27 cellular contexts compared by ENCODE assay signal in the genomic region with DNA sequence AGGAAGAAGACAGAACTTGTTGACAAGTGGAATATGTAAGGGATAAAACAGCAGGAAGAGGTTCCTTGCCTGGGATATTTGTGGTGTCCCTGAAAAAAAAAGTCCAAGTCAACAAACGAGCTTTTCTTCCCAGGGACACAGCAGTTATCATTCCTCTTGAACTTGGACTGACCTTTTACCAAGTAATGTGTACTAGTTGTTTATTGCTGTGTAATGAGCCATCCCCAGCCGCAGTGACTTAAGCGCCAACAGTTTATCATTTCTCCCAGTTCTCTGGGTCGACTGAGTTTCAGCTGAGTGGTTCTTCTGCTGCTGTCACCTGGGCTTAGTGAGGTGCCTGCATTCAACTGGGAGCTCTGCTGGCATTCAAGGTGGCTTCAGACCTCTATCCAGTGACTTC. TPM values are rescaled to one million over a fixed set of nuclear protein-coding genes. Genes with fewer than 3 reads are reported as not detected.
A peak's percentile ranks its signal among the peaks of the same experiment; 100 is the strongest.
DNase-seq lines count a peak whose midpoint lies in the region; ATAC-seq, FAIRE-seq and TF ChIP-seq lines count a peak whose summit lies in the region.
"Had no signal": no experiment of that assay in that cellular context is flagged by ENCODE, and none has a peak within 500 bp of the region (broad histone marks: within the 10 kb centered on the region; RNA-seq: fewer than 3 reads in every experiment).

No MANE protein-coding gene starts in this region.

- in situ Hi-C loops in HepG2 (cut with HindIII; ENCODE audit: extremely low pct_ligation_motif_present, low pct_unique_long_range_greater_than_20kb): no loop called here

- POLR2A ChIA-PET in HepG2 (lab: Yijun Ruan, JAX): no interaction called here
- POLR2A ChIA-PET in A673 (lab: Charles Lee; ENCODE audit: low non-redundant PET): no interaction called here

- no peaks in the 10 kb centered on the region for H3K79me2 ChIP-seq in HepG2 (ENCODE audit: insufficient read depth, low read length)

- H3K9ac ChIP-seq in HepG2 (ENCODE audit: insufficient read depth, low read depth, low read length): no peak overlapping the region

- CTCF ChIA-PET in HepG2 (lab: Yijun Ruan, JAX; ENCODE audit: low intra/inter-chr PET ratio, low total read pairs) (no interaction called here), A673 (lab: Charles Lee) (no interaction called here)

- TF ChIP-seq RAD21 in HepG2 (CRISPR knock-in tag; IDR thresholded peaks at IDR 0.05): no peak

- no peaks in the 10 kb centered on the region for H4K20me1 ChIP-seq in HepG2 (ENCODE audit: insufficient read depth, low read length)

- no peak overlapping the region for H3K27ac ChIP-seq in HepG2 (ENCODE audit: extremely low read length, insufficient read depth, low read length)
- no peak overlapping the region for H3K27ac ChIP-seq in A673 (ENCODE audit: low read depth, low read length, poor library complexity, severe bottlenecking)
- H3K27ac ChIP-seq: heart left ventricle, right lobe of liver, thoracic aorta had no signal

- no peak overlapping the region for H3K4me2 ChIP-seq in HepG2 (ENCODE audit: low read depth, low read length)

- ATAC-seq in HepG2: no peak
- ATAC-seq: esophagus mucosa; SK-N-SH treated with all-trans-retinoic acid at 6 μM for 48 hours; stimulated activated memory B cell treated with anti-CD40 and anti-IgM and Interleukin-4, amounts not matched to agents 10 μg/mL and 1 μg/mL and 100 μg/mL, for 72 hours; WTC11 had no signal

- H3K36me3 ChIP-seq in HepG2 (replicated peaks in 1 of 2; ENCODE audit: control insufficient read depth in 1 of 2, insufficient read depth in 2 of 2, low read length in 2 of 2): no peaks in the 10 kb centered on the region
- no peaks in the 10 kb centered on the region for H3K36me3 ChIP-seq in A673 (ENCODE audit: insufficient read depth, low read length, poor library complexity, severe bottlenecking)
- H3K36me3 ChIP-seq: right lobe of liver had no signal

- intact Hi-C loops in HepG2 (cut with micrococcal nuclease; ENCODE audit: unreplicated experiment) (no loop called here), A673 (cut with micrococcal nuclease; ENCODE audit: unreplicated experiment) (no loop called here)

- TF ChIP-seq CTCF in fibroblast of mammary gland (conservative IDR thresholded peaks at IDR 0.05; ENCODE audit: control insufficient read depth, insufficient read depth, low read depth, low read length) (no peak), HepG2 (CRISPR knock-in tag; IDR thresholded peaks at IDR 0.05) (no peak), A673 (conservative IDR thresholded peaks at IDR 0.05; ENCODE audit: low read depth, low read length) (no peak)

- no peaks in the 10 kb centered on the region for H3K27me3 ChIP-seq in HepG2 (ENCODE audit: control insufficient read depth in 1 of 2, insufficient read depth in 2 of 2, low read length in 2 of 2)
- H3K27me3 ChIP-seq in A673 (replicated peaks; ENCODE audit: insufficient read depth, low read depth, low read length, poor library complexity): no peaks in the 10 kb centered on the region
- H3K27me3 ChIP-seq: heart left ventricle, right lobe of liver had no signal

- WGBS in HepG2 (ENCODE audit: low lambda C conversion rate): 71% methylated on average over 4 of the region's 4 CpGs

- TF ChIP-seq EP300 in HepG2 (IDR thresholded peaks at IDR 0.05; ENCODE audit: low read depth in 2 of 2, low read length in 2 of 2) (no peak), HepG2 (CRISPR knock-in tag; IDR thresholded peaks at IDR 0.05; ENCODE audit: borderline replicate concordance) (no peak)

- FAIRE-seq in HepG2 (lab: Jason Lieb, UNC): no peak
- FAIRE-seq: GM12891, H54 had no signal

- H3K4me3 ChIP-seq in fibroblast of mammary gland (ENCODE audit: control insufficient read depth, low read depth, low read length): no peak overlapping the region
- H3K4me3 ChIP-seq in HepG2 (replicated peaks in 1 of 3; ENCODE audit: insufficient read depth in 1 of 3, low read depth in 2 of 3, low read length in 3 of 3): no peak overlapping the region
- no peak overlapping the region for H3K4me3 ChIP-seq in A673 (ENCODE audit: low read depth, low read length, poor library complexity, severe bottlenecking)
- H3K4me3 ChIP-seq: heart left ventricle, right lobe of liver, thoracic aorta had no signal

- TF ChIP-seq POLR2A in HepG2 (IDR thresholded peaks at IDR 0.05; ENCODE audit: insufficient read depth in 1 of 2, low read depth in 2 of 2, low read length in 2 of 2): no peak

- no peak overlapping the region for H2AFZ ChIP-seq in HepG2 (ENCODE audit: low read length)

- H3K4me1 ChIP-seq in HepG2 (ENCODE audit: insufficient read depth, low read length) (peaks cover 27% of the 10 kb centered on the region), A673 (ENCODE audit: insufficient read depth, low read length, poor library complexity, severe bottlenecking) (peaks cover 11% of the 10 kb centered on the region)
- H3K4me1 ChIP-seq: right lobe of liver had no signal

- peak; percentile 4 for DNase-seq in A172 (ENCODE audit: low spot score)
- DNase-seq in H4 (ENCODE audit: low spot score): peak; percentile 67
- DNase-seq in fibroblast of mammary gland (ENCODE audit: low read depth): peak; percentile 40
- no peak for DNase-seq in HepG2 (ENCODE audit: low spot score)
- DNase-seq in activated CD4-positive, CD25-positive, alpha-beta regulatory T cell treated with anti-CD3 and anti-CD28 coated beads, Interleukin-2, amount 50 U/mL, for 72 hours: no peak
- no peak for DNase-seq in A673 (ENCODE audit: low spot score)
- no peak for DNase-seq in stimulated activated CD4-positive, alpha-beta T cell treated with anti-CD3 and anti-CD28 coated beads, Interleukin-4, amount 100 ng/mL, for 1 hour
- DNase-seq in LoVo (ENCODE audit: low spot score): no peak
- DNase-seq: activated CD4-positive, alpha-beta memory T cell treated with anti-CD3 and anti-CD28 coated beads for 36 hours; amniotic stem cell; CD4-positive, alpha-beta T cell; effector CD8-positive, alpha-beta T cell; heart left ventricle; mammary epithelial cell; naive B cell; NCI-H1092; NCI-H1930; NCI-H446; right lobe of liver had no signal

- H3K9me3 ChIP-seq in HepG2 (ENCODE audit: low read length) (no peaks in the 10 kb centered on the region), A673 (ENCODE audit: low read depth, low read length, poor library complexity, severe bottlenecking) (no peaks in the 10 kb centered on the region)
- H3K9me3 ChIP-seq: heart left ventricle, right lobe of liver, thoracic aorta had no signal

- BruUV-seq in HepG2 (replicated peaks; lab: Mats Ljungman, UMichigan) (no TSS peak), A673 (replicated peaks; lab: Mats Ljungman, UMichigan) (no TSS peak)

RNA-seq across cellular contexts. Expression of gene KREMEN1, which starts 37.0 kb away (rescaled TPM):
- 2.0 and 2.1 TPM in 2 replicates for total RNA-seq in A172 (2014; rRNA removed; shearing (Covaris generic))
- 2.6 and 3.9 TPM in 2 replicates for total RNA-seq in H4 (2014; rRNA removed; shearing (Covaris generic))
- total RNA-seq in HepG2 (2016; rRNA removed; fragmentation: Illumina TruSeq; extraction: Trizol) (10.2 and 13.8 TPM in 2 replicates), A673 (2021) (4.2 and 9.6 TPM in 2 replicates)
- total RNA-seq in HepG2 (2016; cell fraction: cytosol; rRNA removed; fragmentation: Illumina TruSeq; extraction: Trizol; ENCODE audit: low read depth): 1.6 and 2.8 TPM in 2 replicates
- total RNA-seq in HepG2 (2016; cell fraction: insoluble cytoplasmic fraction; rRNA removed; fragmentation: Illumina TruSeq; extraction: Trizol): 8.1 and 13.9 TPM in 2 replicates
- total RNA-seq in HepG2 (2016; cell fraction: membrane; rRNA removed; fragmentation: Illumina TruSeq; extraction: Trizol): 6.5 and 7.3 TPM in 2 replicates
- total RNA-seq in HepG2 (2016; cell fraction: nucleus; rRNA removed; fragmentation: Illumina TruSeq; extraction: Trizol): 10.2 and 12.6 TPM in 2 replicates
- polyA plus RNA-seq in HepG2 (2011; rRNA removed): 8.9 and 9.8 TPM in 2 replicates
- polyA plus RNA-seq in HepG2 (2011; cell fraction: cytosol; rRNA removed): 8.5 and 10.8 TPM in 2 replicates
- 5.2 and 6.3 TPM in 2 replicates for polyA plus RNA-seq in HepG2 (2011; cell fraction: nucleus; rRNA removed)
- 5.6 and 7.9 TPM in 2 replicates for polyA plus RNA-seq in HepG2 (2012)
- 1.5 TPM in 2 replicates for polyA plus RNA-seq in HepG2 (2016; cell fraction: cytosol; fragmentation: Illumina TruSeq; extraction: Trizol; ENCODE audit: low read depth)
- polyA plus RNA-seq in HepG2 (2016; cell fraction: insoluble cytoplasmic fraction; fragmentation: Illumina TruSeq; extraction: Trizol; ENCODE audit: low read depth): 9.5 and 11.0 TPM in 2 replicates
- polyA plus RNA-seq in HepG2 (2016; cell fraction: membrane; fragmentation: Illumina TruSeq; extraction: Trizol; ENCODE audit: low read depth): 4.1 and 5.6 TPM in 2 replicates
- polyA plus RNA-seq in HepG2 (2016; cell fraction: nucleus; fragmentation: Illumina TruSeq; extraction: Trizol; ENCODE audit: insufficient read depth, low read depth): 20.4 and 21.5 TPM in 2 replicates
- 1.5 and 13.8 TPM in 2 replicates for polyA minus RNA-seq in HepG2 (2011; rRNA and poly(A)+ RNA removed; ENCODE audit: low replicate concordance)
- polyA minus RNA-seq in HepG2 (2011; cell fraction: cytosol; rRNA and poly(A)+ RNA removed): 5.3 and 6.3 TPM in 2 replicates
- 1.8 and 2.7 TPM in 2 replicates for polyA minus RNA-seq in HepG2 (2011; cell fraction: nucleus; rRNA and poly(A)+ RNA removed)
- total RNA-seq: CD4-positive, alpha-beta T cell had no signal

RNA-seq across cellular contexts. Expression of gene C22orf31, which starts 48.2 kb away (rescaled TPM):
- not detected in 2 replicates for total RNA-seq in A172 (2014; rRNA removed; shearing (Covaris generic))
- total RNA-seq in H4 (2014; rRNA removed; shearing (Covaris generic)): not detected in 2 replicates
- total RNA-seq in HepG2 (2016; rRNA removed; fragmentation: Illumina TruSeq; extraction: Trizol): not detected in 2 replicates
- total RNA-seq in HepG2 (2016; cell fraction: cytosol; rRNA removed; fragmentation: Illumina TruSeq; extraction: Trizol; ENCODE audit: low read depth): not detected in 2 replicates
- 0.19 TPM in 1 of 2 replicates, not detected in the other for total RNA-seq in HepG2 (2016; cell fraction: insoluble cytoplasmic fraction; rRNA removed; fragmentation: Illumina TruSeq; extraction: Trizol)
- not detected in 2 replicates for total RNA-seq in HepG2 (2016; cell fraction: membrane; rRNA removed; fragmentation: Illumina TruSeq; extraction: Trizol)
- not detected in 2 replicates for total RNA-seq in HepG2 (2016; cell fraction: nucleus; rRNA removed; fragmentation: Illumina TruSeq; extraction: Trizol)
- not detected in 2 replicates for polyA plus RNA-seq in HepG2 (2011; rRNA removed)
- not detected in 2 replicates for polyA plus RNA-seq in HepG2 (2011; cell fraction: cytosol; rRNA removed)
- not detected in 2 replicates for polyA plus RNA-seq in HepG2 (2011; cell fraction: nucleus; rRNA removed)
- not detected in 2 replicates for polyA plus RNA-seq in HepG2 (2012)
- 0.25 TPM in 1 of 2 replicates, not detected in the other for polyA plus RNA-seq in HepG2 (2016; cell fraction: cytosol; fragmentation: Illumina TruSeq; extraction: Trizol; ENCODE audit: low read depth)
- polyA plus RNA-seq in HepG2 (2016; cell fraction: insoluble cytoplasmic fraction; fragmentation: Illumina TruSeq; extraction: Trizol; ENCODE audit: low read depth): not detected in 2 replicates
- not detected in 2 replicates for polyA plus RNA-seq in HepG2 (2016; cell fraction: membrane; fragmentation: Illumina TruSeq; extraction: Trizol; ENCODE audit: low read depth)
- not detected in 2 replicates for polyA plus RNA-seq in HepG2 (2016; cell fraction: nucleus; fragmentation: Illumina TruSeq; extraction: Trizol; ENCODE audit: insufficient read depth, low read depth)
- not detected in 2 replicates for polyA minus RNA-seq in HepG2 (2011; rRNA and poly(A)+ RNA removed; ENCODE audit: low replicate concordance)
- not detected in 2 replicates for polyA minus RNA-seq in HepG2 (2011; cell fraction: cytosol; rRNA and poly(A)+ RNA removed)
- not detected in 2 replicates for polyA minus RNA-seq in HepG2 (2011; cell fraction: nucleus; rRNA and poly(A)+ RNA removed)
- not detected in 2 replicates for total RNA-seq in A673 (2021)
- total RNA-seq: activated CD4-positive, alpha-beta memory T cell treated with anti-CD3 and anti-CD28 coated beads for 36 hours; CD4-positive, alpha-beta T cell; esophagus mucosa; mammary epithelial cell; osteocyte; right lobe of liver; thoracic aorta; WTC11 had no signal
- polyA plus RNA-seq: heart left ventricle, mammary epithelial cell had no signal

Comparison
In these comparisons a context has a peak if more than half of its experiments do, and no peak if none do; other contexts are left out.
1. DNase-seq: peak in A172 (single experiment), H4 (single experiment) and fibroblast of mammary gland (single experiment); none in HepG2 (single experiment), activated CD4-positive, CD25-positive, alpha-beta regulatory T cell treated with anti-CD3 and anti-CD28 coated beads, Interleukin-2, amount 50 U/mL, for 72 hours (single experiment), A673 (single experiment), stimulated activated CD4-positive, alpha-beta T cell treated with anti-CD3 and anti-CD28 coated beads, Interleukin-4, amount 100 ng/mL, for 1 hour (single experiment) and LoVo (single experiment).